ENCODE assay signal across 8 cellular contexts in the genomic region with DNA sequence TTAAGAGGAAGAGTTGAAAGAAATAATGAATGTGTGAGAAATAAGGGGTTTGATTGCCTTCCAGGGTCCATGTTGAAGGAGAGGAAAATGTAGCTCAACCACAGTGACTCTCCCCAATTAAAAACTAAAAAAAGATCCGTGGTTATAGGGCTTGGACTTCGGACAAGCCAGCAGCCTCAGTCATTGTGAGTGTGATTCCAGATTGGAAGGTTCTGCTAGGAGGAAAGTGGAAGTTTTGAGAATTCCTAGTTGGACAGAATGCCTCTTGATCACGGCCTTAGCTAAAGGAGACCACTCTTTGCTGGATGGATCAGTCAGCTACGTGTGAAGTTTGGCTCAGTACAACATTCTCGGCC. TPM values are rescaled to one million over a fixed set of nuclear protein-coding genes. Genes with fewer than 3 reads are reported as not detected.
DNase-seq lines count a peak whose midpoint lies in the region; ATAC-seq and TF ChIP-seq lines count a peak whose summit lies in the region.

No MANE protein-coding gene starts in this region.

- H3K4me1 ChIP-seq in tibial artery: peaks cover 0 to 52% (median 32%) of the 10 kb centered on the region in 4 donors

- ATAC-seq in activated T-helper 17 cell treated with anti-CD3 and anti-CD28 coated beads, Interleukin-2, amount 50 U/mL, for 72 hours (replicated peaks): no peak
- ATAC-seq in left colon (peak; percentile 62), GM18909 (IDR thresholded peaks at IDR 0.05; ENCODE audit: poor library complexity, unreplicated experiment) (no peak), HG03139 (IDR thresholded peaks at IDR 0.05; ENCODE audit: unreplicated experiment) (no peak)

- no peaks in the 10 kb centered on the region for H3K27me3 ChIP-seq in tibial artery

- H3K27ac ChIP-seq in tibial artery: peak overlapping the region; percentile 60 to 68

- peaks cover 62% of the 10 kb centered on the region for H3K4me1 Mint-ChIP-seq in activated naive CD4-positive, alpha-beta T cell treated with anti-CD3 and anti-CD28 coated beads for 36 hours (ENCODE audit: low read depth)
- peaks cover 25% of the 10 kb centered on the region for H3K4me1 Mint-ChIP-seq in activated T-helper 17 cell treated with anti-CD3 and anti-CD28 coated beads, Interleukin-2, amount 50 U/mL, for 72 hours

- no peaks in the 10 kb centered on the region for H3K36me3 ChIP-seq in tibial artery

- CTCF ChIA-PET in activated naive CD4-positive, alpha-beta T cell treated with anti-CD3 and anti-CD28 coated beads for 36 hours (lab: Charles Lee): interaction anchor here (1.0 to 1.5 kb wide), 3 partner anchors 8 to 27 kb away, joined by 3 to 6 read pairs (median 3); no protein-coding TSS in a partner anchor

- peak overlapping the region; percentile 84 for H3K27ac Mint-ChIP-seq in activated naive CD4-positive, alpha-beta T cell treated with anti-CD3 and anti-CD28 coated beads for 36 hours
- peak overlapping the region; percentile 75 for H3K27ac Mint-ChIP-seq in activated T-helper 17 cell treated with anti-CD3 and anti-CD28 coated beads, Interleukin-2, amount 50 U/mL, for 72 hours

- H3K27me3 Mint-ChIP-seq in activated naive CD4-positive, alpha-beta T cell treated with anti-CD3 and anti-CD28 coated beads for 36 hours (ENCODE audit: low read depth): no peaks in the 10 kb centered on the region
- no peaks in the 10 kb centered on the region for H3K27me3 Mint-ChIP-seq in activated T-helper 17 cell treated with anti-CD3 and anti-CD28 coated beads, Interleukin-2, amount 50 U/mL, for 72 hours

- H3K4me3 ChIP-seq in tibial artery: peak overlapping the region in 1 of 2 donors; percentile 5

- peak overlapping the region; percentile 3 for H3K4me3 Mint-ChIP-seq in activated naive CD4-positive, alpha-beta T cell treated with anti-CD3 and anti-CD28 coated beads for 36 hours
- peak overlapping the region; percentile 67 for H3K4me3 Mint-ChIP-seq in activated T-helper 17 cell treated with anti-CD3 and anti-CD28 coated beads, Interleukin-2, amount 50 U/mL, for 72 hours

- intact Hi-C loops in activated naive CD4-positive, alpha-beta T cell treated with anti-CD3 and anti-CD28 coated beads for 36 hours (cut with micrococcal nuclease): loop anchor here (1.0 to 2.0 kb wide), 10 partner anchors 8 to 479 kb away; a partner anchor contains a TSS
- intact Hi-C loops in left colon (cut with DNase I, micrococcal nuclease) (no loop called here), tibial artery (cut with DNase I; ENCODE audit: low total_unique reads) (no loop called here)

- DNase-seq in activated naive CD4-positive, alpha-beta T cell treated with anti-CD3 and anti-CD28 coated beads for 36 hours: no peak
- no peak for DNase-seq in activated naive CD4-positive, alpha-beta T cell (lab: John Stamatoyannopoulos, UW)
- DNase-seq in left colon (no peak), tibial artery (no peak), CD1c-positive myeloid dendritic cell (ENCODE audit: extremely low spot score) (no peak)

- H3K9me3 ChIP-seq in tibial artery: no peaks in the 10 kb centered on the region

- peaks cover 3% of the 10 kb centered on the region for H3K36me3 Mint-ChIP-seq in activated naive CD4-positive, alpha-beta T cell treated with anti-CD3 and anti-CD28 coated beads for 36 hours (ENCODE audit: low read depth)
- no peaks in the 10 kb centered on the region for H3K36me3 Mint-ChIP-seq in activated T-helper 17 cell treated with anti-CD3 and anti-CD28 coated beads, Interleukin-2, amount 50 U/mL, for 72 hours (ENCODE audit: low read depth)

- no peak for TF ChIP-seq CTCF in tibial artery (IDR thresholded peaks at IDR 0.05)

- H3K9me3 Mint-ChIP-seq in activated naive CD4-positive, alpha-beta T cell treated with anti-CD3 and anti-CD28 coated beads for 36 hours: no peaks in the 10 kb centered on the region
- no peaks in the 10 kb centered on the region for H3K9me3 Mint-ChIP-seq in activated T-helper 17 cell treated with anti-CD3 and anti-CD28 coated beads, Interleukin-2, amount 50 U/mL, for 72 hours

RNA-seq across cellular contexts. Expression of a gene that starts 27.3 kb away (rescaled TPM):
- total RNA-seq in activated naive CD4-positive, alpha-beta T cell treated with anti-CD3 and anti-CD28 coated beads for 36 hours: 10 to 100 TPM; 47.7 to 48.0 TPM
- 10 to 100 TPM; 22.5 to 23.6 TPM for total RNA-seq in activated T-helper 17 cell treated with anti-CD3 and anti-CD28 coated beads, Interleukin-2, amount 50 U/mL, for 72 hours
- total RNA-seq in left colon: 100 to 1,000 TPM; 410 to 585 TPM

Comparison
In these comparisons a context has a peak if more than half of its experiments do, and no peak if none do; other contexts are left out.
1. RNA of a gene that starts 27.3 kb away (total RNA-seq): 410 to 585 TPM in left colon; 47.7 to 48.0 TPM in activated naive CD4-positive, alpha-beta T cell treated with anti-CD3 and anti-CD28 coated beads for 36 hours and 22.5 to 23.6 TPM in activated T-helper 17 cell treated with anti-CD3 and anti-CD28 coated beads, Interleukin-2, amount 50 U/mL, for 72 hours; every median in the first group is over 4 times any median in the second.